In the genomic region with DNA sequence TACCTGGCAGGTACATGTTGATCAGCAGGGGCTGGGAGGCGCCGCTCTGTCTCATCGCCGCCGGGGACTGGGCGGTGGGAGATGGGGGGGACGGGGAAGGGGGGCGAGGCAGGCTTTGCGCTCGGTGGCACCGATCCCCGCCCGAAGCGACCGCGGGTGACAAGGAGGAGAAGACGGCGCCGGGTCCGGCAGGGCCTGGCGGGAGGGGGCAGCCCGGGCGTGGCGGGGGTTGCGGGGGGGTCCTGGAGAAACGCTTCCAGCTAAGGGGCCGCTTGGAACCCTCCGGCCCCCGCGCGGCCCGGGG, we compare ENCODE assay signal across 10 cellular contexts. TPM values are rescaled to one million over a fixed set of nuclear protein-coding genes. Genes with fewer than 3 reads are reported as not detected.
DNase-seq lines count a peak whose midpoint lies in the region; ATAC-seq and TF ChIP-seq lines count a peak whose summit lies in the region.
"Had no signal": no experiment of that assay in that cellular context is flagged by ENCODE, and none has a peak within 500 bp of the region (broad histone marks: within the 10 kb centered on the region; RNA-seq: fewer than 3 reads in every experiment).

A gene (minus strand): TSS at position 164 of the 304 bp plus-strand sequence. CDS start 109 bp downstream, at position 55.

- peak within 1 kb of the TSS; percentile 79 for H3K4me3 Mint-ChIP-seq in T-helper 17 cell
- H3K4me3 Mint-ChIP-seq in memory B cell = peak within 1 kb of the TSS; percentile 45
- H3K4me3 Mint-ChIP-seq in type B pancreatic cell = peak within 1 kb of the TSS; percentile 83

- DNase-seq in heart right ventricle = no peak
- DNase-seq in left cardiac atrium = no peak
- DNase-seq in T-helper 17 cell = no peak
- DNase-seq in memory B cell (ENCODE audit: low spot score in 2 of 2) = no peak
- DNase-seq in type B pancreatic cell (ENCODE audit: extremely low spot score, unreplicated experiment) = no peak
- DNase-seq in AG08395 (ENCODE audit: low spot score) = no peak
- no peak for DNase-seq in HK-2 (ENCODE audit: unreplicated experiment)
- no peak for DNase-seq in DMS53 treated with DMSO at 0.1 percent for 48 hours (lab: John Stamatoyannopoulos, UW; ENCODE audit: unreplicated experiment)

- H3K27me3 Mint-ChIP-seq in T-helper 17 cell = peaks cover 78% of the 10 kb centered on the region
- H3K27me3 Mint-ChIP-seq in memory B cell = peaks cover 42% of the 10 kb centered on the region
- peaks cover 91% of the 10 kb centered on the region for H3K27me3 Mint-ChIP-seq in type B pancreatic cell

- H3K27me3 ChIP-seq in heart right ventricle = peaks cover 67 to 100% (median 99%) of the 10 kb centered on the region in 7 donors

- intact Hi-C loops in heart right ventricle (cut with DNase I) = no loop called here
- intact Hi-C loops in left cardiac atrium (cut with DNase I) = no loop called here

- ATAC-seq in heart right ventricle = no peak
- no peak for ATAC-seq in left cardiac atrium
- ATAC-seq in T-helper 17 cell = no peak
- ATAC-seq in memory B cell (ENCODE audit: low read depth) = no peak
- ATAC-seq: esophagus mucosa had no signal

- H3K4me1 Mint-ChIP-seq in T-helper 17 cell = peaks cover 30% of the 10 kb centered on the region
- H3K4me1 Mint-ChIP-seq in memory B cell = peaks cover 22% of the 10 kb centered on the region
- peaks cover 3% of the 10 kb centered on the region for H3K4me1 Mint-ChIP-seq in type B pancreatic cell (ENCODE audit: unreplicated experiment)

- H3K27ac ChIP-seq in heart right ventricle = no peak within 1 kb of the TSS
- H3K27ac ChIP-seq: GM23248 had no signal

- H3K36me3 Mint-ChIP-seq in T-helper 17 cell (ENCODE audit: low read depth) (peaks cover 15% of the 10 kb centered on the region), memory B cell (peaks cover 2% of the 10 kb centered on the region), type B pancreatic cell (no peaks in the 10 kb centered on the region)

- 1 to 2% methylated on average over 29 to 31 of the region's 32 CpGs for WGBS in heart right ventricle, 2 donors

- no peaks in the 10 kb centered on the region for H3K9me3 Mint-ChIP-seq in memory B cell
- H3K9me3 Mint-ChIP-seq in type B pancreatic cell = no peaks in the 10 kb centered on the region

- TF ChIP-seq CTCF in heart right ventricle (IDR thresholded peaks at IDR 0.05) = no peak
- no peak for TF ChIP-seq CTCF in type B pancreatic cell (conservative IDR thresholded peaks at IDR 0.05)

- H3K27ac Mint-ChIP-seq in T-helper 17 cell = no peak within 1 kb of the TSS
- H3K27ac Mint-ChIP-seq in memory B cell = no peak within 1 kb of the TSS
- H3K27ac Mint-ChIP-seq in type B pancreatic cell = peak within 1 kb of the TSS; percentile 53

- H3K36me3 ChIP-seq in heart right ventricle = no peaks in the 10 kb centered on the region

- no peaks in the 10 kb centered on the region for H3K9me3 ChIP-seq in heart right ventricle
- no peaks in the 10 kb centered on the region for H3K9me3 ChIP-seq in T-helper 17 cell (ENCODE audit: control insufficient read depth, low read length, poor library complexity, severe bottlenecking)

- H3K4me3 ChIP-seq in heart right ventricle = peak within 1 kb of the TSS in 9 of 10 donors; percentile 7 to 36 (median 28)
- H3K4me3 ChIP-seq: GM23248 had no signal

- H3K4me1 ChIP-seq in heart right ventricle = peaks cover 10 to 52% (median 42%) of the 10 kb centered on the region in 9 donors

RNA-seq across cellular contexts. Expression of the gene that starts here (rescaled TPM):
- not detected for total RNA-seq in heart right ventricle
- polyA plus RNA-seq in heart right ventricle = not detected
- not detected for total RNA-seq in left cardiac atrium
- total RNA-seq in T-helper 17 cell = not detected
- 12.5 and 51.1 TPM in 2 replicates for total RNA-seq in type B pancreatic cell (ENCODE audit: low replicate concordance)
- total RNA-seq: esophagus mucosa, GM23248 had no signal
- polyA plus RNA-seq: GM23248 had no signal

Comparison
In these comparisons a context has a peak if more than half of its experiments do, and no peak if none do; other contexts are left out.
1. RNA of the gene that starts here (total RNA-seq): 12.5 to 51.1 TPM in type B pancreatic cell; not detected in heart right ventricle, not detected in left cardiac atrium and not detected in T-helper 17 cell; every median in the first group is over 10 times any median in the second.
2. Peak in every context shown above with its lines, with median percentiles within 50 percentile points of each other: H3K4me3 Mint-ChIP-seq.